In the genomic region with DNA sequence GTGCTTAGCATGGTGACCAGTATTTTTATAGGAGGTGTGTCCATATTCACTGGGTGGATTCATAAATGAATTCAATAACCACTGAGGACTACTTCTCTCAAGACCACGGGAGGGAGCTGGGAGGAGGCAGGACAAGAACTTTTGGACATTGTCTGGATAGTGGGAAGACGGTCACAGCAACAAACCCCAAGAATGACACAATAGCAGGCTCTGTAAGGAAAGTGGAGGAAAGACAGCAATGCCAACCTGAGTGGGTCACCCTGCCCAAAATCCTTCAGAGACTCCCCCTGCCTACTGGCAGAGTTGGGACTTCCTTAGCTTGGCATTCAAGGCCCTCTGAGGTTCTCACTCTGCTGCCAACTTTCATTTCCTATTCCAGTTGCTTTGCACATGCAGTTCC, we compare ENCODE assay signal across 23 cellular contexts. TPM values are rescaled to one million over a fixed set of nuclear protein-coding genes. Genes with fewer than 3 reads are reported as not detected.
DNase-seq lines count a peak whose midpoint lies in the region; ATAC-seq, FAIRE-seq and TF ChIP-seq lines count a peak whose summit lies in the region.
"Had no signal": no experiment of that assay in that cellular context is flagged by ENCODE, and none has a peak within 500 bp of the region (broad histone marks: within the 10 kb centered on the region; RNA-seq: fewer than 3 reads in every experiment).

No MANE protein-coding gene starts in this region.

- intact Hi-C loops in K562 (cut with micrococcal nuclease): no loop called here

- H3K27ac ChIP-seq in BLaER1 (no peak overlapping the region), K562 (ENCODE audit: extremely low read depth, low read depth, low read length) (no peak overlapping the region), osteoblast (ENCODE audit: low read depth, low read length) (no peak overlapping the region)
- H3K27ac ChIP-seq: HL-60 had no signal

- ATAC-seq in K562: no peak
- no peak for ATAC-seq in stimulated activated naive CD8-positive, alpha-beta T cell treated with anti-CD3 and anti-CD28 coated beads, Interleukin-15, Interleukin-2, amounts not matched to agents 100 U/mL and 50 U/mL, for 24 hours
- no peak for ATAC-seq in HG03565 (IDR thresholded peaks at IDR 0.05; ENCODE audit: unreplicated experiment)
- ATAC-seq: GM23338, HCT116 had no signal

- FAIRE-seq in K562 (lab: Jason Lieb, UNC): no peak
- FAIRE-seq: G401.6, GM12892, GM18507, HTR-8/SVneo had no signal

- H3K4me2 ChIP-seq in BLaER1 (peak overlapping the region; percentile 39; the same call in 1 of the 2 replicates), Loucy (ENCODE audit: low read depth, low read length, poor library complexity, severe bottlenecking) (peak overlapping the region; percentile 59), K562 (ENCODE audit: insufficient read depth, low read length) (no peak overlapping the region), osteoblast (ENCODE audit: insufficient read depth, low read length) (no peak overlapping the region)
- H3K4me2 ChIP-seq: GM23338 had no signal

- H3F3A ChIP-seq in Loucy (ENCODE audit: low read depth): peaks cover 5% of the 10 kb centered on the region; the same call in 1 of the 2 replicates

- TF ChIP-seq POLR2A in K562 (conservative IDR thresholded peaks at IDR 0.05): no peak

- BruUV-seq in K562 (replicated peaks; lab: Mats Ljungman, UMichigan): no TSS peak

- TF ChIP-seq CTCF in Loucy (conservative IDR thresholded peaks at IDR 0.05; ENCODE audit: low read length): no peak
- TF ChIP-seq CTCF in K562 (IDR thresholded peaks at IDR 0.05 in 2 of 3, conservative IDR thresholded peaks at IDR 0.05 in 1 of 3; ENCODE audit: insufficient read depth in 2 of 3, low read depth in 1 of 3, low read length in 3 of 3): no peak
- no peak for TF ChIP-seq CTCF in osteoblast (IDR thresholded peaks at IDR 0.05; ENCODE audit: extremely low read depth, low read depth, low read length)

- H3K9me2 ChIP-seq in Loucy (replicated peaks; ENCODE audit: low read depth, low read length): no peaks in the 10 kb centered on the region

- H3K9me1 ChIP-seq in K562 (ENCODE audit: control insufficient read depth, insufficient read depth, low read length): no peaks in the 10 kb centered on the region

- POLR2A ChIA-PET in K562 (lab: Yijun Ruan, JAX): interaction anchor here (1.2 kb wide), 1 partner anchor 39 kb away, joined by 3 read pairs; no protein-coding TSS in a partner anchor

- in situ Hi-C loops in K562 (cut with MboI): no loop called here

- H3K27me3 ChIP-seq in BLaER1 (no peaks in the 10 kb centered on the region), Loucy (ENCODE audit: insufficient read depth, low read length, poor library complexity, severe bottlenecking) (no peaks in the 10 kb centered on the region), K562 (ENCODE audit: control insufficient read depth in 2 of 2, insufficient read depth in 2 of 2, low read length in 2 of 2) (peaks cover 43 to 68% of the 10 kb centered on the region in 2 experiments), osteoblast (ENCODE audit: insufficient read depth, low read length) (no peaks in the 10 kb centered on the region)

- no peak overlapping the region for H3K4me3 ChIP-seq in BLaER1
- peak overlapping the region; percentile 18 for H3K4me3 ChIP-seq in Loucy (ENCODE audit: low read length, poor library complexity, severe bottlenecking)
- no peak overlapping the region for H3K4me3 ChIP-seq in K562
- H3K4me3 ChIP-seq in osteoblast (ENCODE audit: insufficient read depth, low read length): no peak overlapping the region
- H3K4me3 ChIP-seq: GM23338 had no signal

- H3K79me2 ChIP-seq in Loucy (ENCODE audit: insufficient read depth, low read length) (no peaks in the 10 kb centered on the region), K562 (ENCODE audit: control insufficient read depth, insufficient read depth, low read length) (no peaks in the 10 kb centered on the region), osteoblast (ENCODE audit: insufficient read depth, low read length) (peaks cover 7% of the 10 kb centered on the region)

- H3K9ac ChIP-seq in BLaER1 (no peak overlapping the region), Loucy (ENCODE audit: low read depth, low read length, poor library complexity, severe bottlenecking) (peak overlapping the region; percentile 63), K562 (ENCODE audit: insufficient read depth in 1 of 2, low read depth in 2 of 2, low read length in 2 of 2) (no peak overlapping the region)

- H2AFZ ChIP-seq in Loucy (ENCODE audit: low read length) (no peak overlapping the region), K562 (ENCODE audit: low read depth, low read length) (no peak overlapping the region), osteoblast (ENCODE audit: low read length) (no peak overlapping the region)
- H2AFZ ChIP-seq: GM23338 had no signal

- CTCF ChIA-PET in K562 (lab: Yijun Ruan, JAX; ENCODE audit: low intra/inter-chr PET ratio): no interaction called here

- no peaks in the 10 kb centered on the region for H4K20me1 ChIP-seq in BLaER1
- H4K20me1 ChIP-seq in Loucy (ENCODE audit: insufficient read depth, low read length, poor library complexity, severe bottlenecking): no peaks in the 10 kb centered on the region
- peaks cover 10% of the 10 kb centered on the region for H4K20me1 ChIP-seq in K562 (replicated peaks; ENCODE audit: control insufficient read depth, insufficient read depth, low read length)
- H4K20me1 ChIP-seq in osteoblast (ENCODE audit: insufficient read depth, low read length): peaks cover 41% of the 10 kb centered on the region

- no peak for TF ChIP-seq EP300 in K562 (IDR thresholded peaks at IDR 0.05; ENCODE audit: low read length)

- H3K4me1 ChIP-seq in BLaER1: peaks cover 24% of the 10 kb centered on the region
- peaks cover 70% of the 10 kb centered on the region for H3K4me1 ChIP-seq in Loucy (ENCODE audit: insufficient read depth, low read length, poor library complexity, severe bottlenecking)
- peaks cover 0 to 8% of the 10 kb centered on the region in 2 experiments; a peak in 1 of 5 replicates for H3K4me1 ChIP-seq in K562 (replicated peaks in 1 of 2; ENCODE audit: control insufficient read depth in 2 of 2, insufficient read depth in 2 of 2, low read length in 2 of 2)
- peaks cover 8% of the 10 kb centered on the region for H3K4me1 ChIP-seq in osteoblast (ENCODE audit: insufficient read depth, low read length)

- WGBS in K562 (ENCODE audit: insufficient coverage, low coverage, missing lambda C conversion rate): 6% methylated on average over 2 of the region's 2 CpGs

- DNase-seq in K562 (ENCODE audit: extremely low read depth in 1 of 4, low spot score in 3 of 4): no peak
- peak; percentile 42 for DNase-seq in osteoblast (ENCODE audit: insufficient read length, low spot score, missing footprints)
- no peak for DNase-seq in GDM1 (lab: John Stamatoyannopoulos, UW)
- DNase-seq in stimulated activated naive CD8-positive, alpha-beta T cell treated with anti-CD3 and anti-CD28 coated beads, Interleukin-15, Interleukin-2, amounts not matched to agents 100 U/mL and 50 U/mL, for 24 hours: no peak
- no peak for DNase-seq in DMS153 treated with DMSO at 0.1 percent for 48 hours (lab: John Stamatoyannopoulos, UW; ENCODE audit: unreplicated experiment)
- DNase-seq: 8988T; C1 segment of cervical spinal cord; CD4-positive, CD25-positive, alpha-beta regulatory T cell; CD8-positive, alpha-beta memory T cell; COR-L47; DMS 273 treated with DMSO at 0.1 percent for 48 hours; H7; IMR-90 had no signal

- H3K9me3 ChIP-seq in BLaER1 (no peaks in the 10 kb centered on the region), Loucy (ENCODE audit: insufficient read depth, low read depth, low read length) (no peaks in the 10 kb centered on the region), K562 (replicated peaks; ENCODE audit: control insufficient read depth, insufficient read depth, low read depth, low read length) (no peaks in the 10 kb centered on the region), osteoblast (ENCODE audit: low read depth, low read length) (no peaks in the 10 kb centered on the region)

- H3K36me3 ChIP-seq in BLaER1 (no peaks in the 10 kb centered on the region), Loucy (ENCODE audit: insufficient read depth, low read length) (no peaks in the 10 kb centered on the region), K562 (ENCODE audit: control insufficient read depth, insufficient read depth, low read length) (no peaks in the 10 kb centered on the region), osteoblast (ENCODE audit: insufficient read depth, low read length) (no peaks in the 10 kb centered on the region)

- no peak for TF ChIP-seq RAD21 in K562 (CRISPR knock-in tag; conservative IDR thresholded peaks at IDR 0.05 in 1 of 2, IDR thresholded peaks at IDR 0.05 in 1 of 2)

RNA-seq across cellular contexts. Expression of a gene that starts 42.0 kb away (rescaled TPM):
- not detected in 2 replicates for total RNA-seq in K562 (2011; cell fraction: chromatin; rRNA removed; ENCODE audit: low replicate concordance)
- total RNA-seq in K562 (2011; cell fraction: nucleolus; rRNA removed): not detected in 2 replicates
- not detected in 2 replicates for total RNA-seq in K562 (2011; cell fraction: nucleoplasm; rRNA removed)
- not detected in 2 replicates for total RNA-seq in K562 (2014; rRNA removed)
- total RNA-seq in K562 (2014; rRNA removed; fragmentation: Illumina TruSeq; extraction: Trizol): not detected in 2 replicates
- not detected in 2 replicates for total RNA-seq in K562 (2015; rRNA removed; fragmentation: Illumina TruSeq; extraction: Trizol)
- total RNA-seq in K562 (2021): not detected in 2 replicates
- not detected in 2 replicates for polyA plus RNA-seq in K562 (2011; rRNA removed)
- not detected in 2 replicates for polyA plus RNA-seq in K562 (2011; cell fraction: cytosol; rRNA removed)
- polyA plus RNA-seq in K562 (2011; cell fraction: nucleus; rRNA removed): not detected in 2 replicates
- 0.24 TPM in 1 of 2 replicates, not detected in the other for polyA plus RNA-seq in K562 (2012)
- not detected in 2 replicates for polyA plus RNA-seq in K562 (2014; fragmentation: Illumina TruSeq; extraction: Trizol)
- not detected for polyA plus RNA-seq in K562 (2014; fragmentation: Nextera tagmentation; extraction: Ambion mirVana)
- not detected in 2 replicates for polyA plus RNA-seq in K562 (2014; rRNA removed)
- not detected in 2 replicates for polyA minus RNA-seq in K562 (2011; rRNA and poly(A)+ RNA removed)
- polyA minus RNA-seq in K562 (2011; cell fraction: cytosol; rRNA and poly(A)+ RNA removed): not detected in 2 replicates
- not detected in 2 replicates for polyA minus RNA-seq in K562 (2011; cell fraction: nucleus; rRNA and poly(A)+ RNA removed)
- total RNA-seq in osteoblast: 2.4 and 2.9 TPM in 2 replicates
- total RNA-seq: CD4-positive, CD25-positive, alpha-beta regulatory T cell; CD8-positive, alpha-beta memory T cell had no signal
- polyA plus RNA-seq: CD4-positive, CD25-positive, alpha-beta regulatory T cell had no signal

Comparison
In these comparisons a context has a peak if more than half of its experiments do, and no peak if none do; other contexts are left out.
1. H3K4me2 ChIP-seq: peak in BLaER1 (single experiment) and Loucy (single experiment); none in K562 (single experiment) and osteoblast (single experiment).